Comparison of ENCODE assay signal across 12 cellular contexts in the genomic region with DNA sequence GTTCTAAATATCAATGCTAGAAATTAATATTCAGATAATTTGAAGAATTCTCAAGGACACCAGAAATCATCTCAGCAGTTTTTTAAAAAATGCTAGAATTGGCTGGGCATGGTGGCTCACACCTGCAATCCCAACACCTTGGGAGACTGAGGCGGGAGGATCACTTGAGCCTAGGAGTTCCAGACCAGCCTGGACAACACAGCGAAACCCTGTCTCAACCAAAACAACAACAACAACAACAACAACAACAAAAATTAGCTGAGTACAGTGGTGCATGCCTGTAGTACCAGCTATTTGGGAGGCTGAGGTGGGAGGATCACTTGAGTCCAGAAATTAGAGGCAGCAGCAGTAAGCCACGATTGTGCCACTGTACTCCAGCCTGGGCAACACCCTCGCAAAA. TPM values are rescaled to one million over a fixed set of nuclear protein-coding genes. Genes with fewer than 3 reads are reported as not detected.
"Had no signal": no experiment of that assay in that cellular context is flagged by ENCODE, and none has a peak within 500 bp of the region (broad histone marks: within the 10 kb centered on the region; RNA-seq: fewer than 3 reads in every experiment).

No MANE protein-coding gene starts in this region.

- ATAC-seq: GM23338, HCT116 had no signal

- FAIRE-seq: H1, H54 had no signal

- H2AFZ ChIP-seq: GM23248, GM23338 had no signal

- H3K9ac ChIP-seq: GM23248 had no signal

- H3K27ac ChIP-seq: GM23248 had no signal

- DNase-seq: GM23248, GOT3, H7, H9, HCEC 1CT, HFFc6 had no signal

- H3K27ac Mint-ChIP-seq: GM23338 had no signal

- H3K9me3 ChIP-seq: HAP-1 had no signal

- H3K4me2 ChIP-seq: GM23338 had no signal

- H3K4me3 Mint-ChIP-seq: GM23338, H9, HFFc6 had no signal

- H3K4me3 ChIP-seq: GM23248, GM23338, HAP-1 had no signal

- H3K9me3 Mint-ChIP-seq: GM23338, H9, HFFc6 had no signal

RNA-seq across cellular contexts. Expression of a gene that starts 13.6 kb away (rescaled TPM):
- total RNA-seq: GM23248, H4, H7, H9 had no signal
- polyA plus RNA-seq: H1 had no signal
